Comparison of ENCODE assay signal across 13 cellular contexts in the genomic region with DNA sequence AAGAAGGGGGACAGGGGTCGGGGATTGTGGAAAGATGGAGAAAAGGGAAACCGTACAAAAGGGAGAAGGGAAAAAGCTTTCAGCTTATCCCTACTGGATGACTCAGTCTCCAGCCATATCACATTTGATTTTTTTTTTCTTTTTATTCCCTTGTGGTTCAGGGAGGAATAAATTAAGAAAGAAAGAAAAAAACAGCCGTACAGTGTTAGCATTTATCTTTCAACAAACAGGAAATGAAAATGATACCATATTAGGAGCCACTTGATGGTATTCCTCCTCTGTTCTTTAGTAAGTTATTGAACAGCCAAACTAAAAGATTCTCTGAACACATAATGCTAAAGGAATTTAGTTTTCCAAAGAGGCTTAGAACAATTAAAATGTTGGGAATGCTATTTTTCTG.
DNase-seq lines count a peak whose midpoint lies in the region; ATAC-seq and TF ChIP-seq lines count a peak whose summit lies in the region.
"Had no signal": no experiment of that assay in that cellular context is flagged by ENCODE, and none has a peak within 500 bp of the region (broad histone marks: within the 10 kb centered on the region; RNA-seq: fewer than 3 reads in every experiment).

No MANE protein-coding gene starts in this region.

- CTCF ChIA-PET in SK-N-SH (lab: Yijun Ruan, JAX) = interaction anchor here (2.3 kb wide), 1 partner anchor 18 kb away, joined by 6 read pairs; no protein-coding TSS in a partner anchor
- CTCF ChIA-PET in HEK293T (lab: Yijun Ruan, JAX) = no interaction called here

- DNase-seq in DND-41 = no peak
- DNase-seq in SK-N-SH = no peak
- peak; percentile 23 for DNase-seq in glomerular visceral epithelial cell (ENCODE audit: extremely low spot score)
- no peak for DNase-seq in pons (ENCODE audit: low spot score)
- DNase-seq in HEK293T (ENCODE audit: extremely low spot score) = no peak
- no peak for DNase-seq in NCI-H1092 treated with DMSO at 0.1 percent for 48 hours (lab: John Stamatoyannopoulos, UW)
- DNase-seq: effector memory CD8-positive, alpha-beta T cell; GF-D8; NCI-H526 treated with DMSO at 0.1 percent for 48 hours; stimulated activated CD4-positive, alpha-beta T cell treated with anti-CD3 and anti-CD28 coated beads, Interleukin-2, amount 100 ng/mL, for 48 hours had no signal

- H3K27ac ChIP-seq in DND-41 (ENCODE audit: low read length) = peak overlapping the region; percentile 87
- H3K27ac ChIP-seq in SK-N-SH (ENCODE audit: low read depth in 2 of 2, low read length in 1 of 2) = peak overlapping the region; percentile 55 to 85; a peak in 3 of 4 replicates
- H3K27ac ChIP-seq: KMS-11 had no signal

- H4K20me1 ChIP-seq in DND-41 (ENCODE audit: insufficient read depth, low read length) (no peaks in the 10 kb centered on the region), SK-N-SH (ENCODE audit: insufficient read depth) (no peaks in the 10 kb centered on the region)

- 26% methylated on average over 3 of the region's 3 CpGs for WGBS in SK-N-SH (ENCODE audit: low lambda C conversion rate)

- peaks cover 78% of the 10 kb centered on the region for H3F3A ChIP-seq in SK-N-SH (replicated peaks; ENCODE audit: insufficient read depth)

- peaks cover 44% of the 10 kb centered on the region for H3K4me1 ChIP-seq in DND-41 (ENCODE audit: insufficient read depth, low read length)
- peaks cover 0 to 39% of the 10 kb centered on the region in 2 experiments; a peak in 3 of 4 replicates for H3K4me1 ChIP-seq in SK-N-SH (ENCODE audit: control insufficient read depth in 1 of 2, insufficient read depth in 2 of 2, low read depth in 1 of 2, low read length in 1 of 2)
- H3K4me1 ChIP-seq in skeletal muscle satellite cell (ENCODE audit: control insufficient read depth, insufficient read depth, low read length) = peaks cover 61% of the 10 kb centered on the region

- H3K4me2 ChIP-seq in DND-41 (ENCODE audit: insufficient read depth, low read length) (no peak overlapping the region), SK-N-SH (peak overlapping the region; percentile 12; the same call in 1 of the 2 replicates), skeletal muscle satellite cell (ENCODE audit: low read length) (peak overlapping the region; percentile 31)
- H3K4me2 ChIP-seq: KMS-11 had no signal

- no peaks in the 10 kb centered on the region for H3K27me3 ChIP-seq in DND-41 (ENCODE audit: insufficient read depth, low read length, poor library complexity)
- no peaks in the 10 kb centered on the region for H3K27me3 ChIP-seq in SK-N-SH (ENCODE audit: insufficient read depth)
- H3K27me3 ChIP-seq in skeletal muscle satellite cell (ENCODE audit: control insufficient read depth, insufficient read depth, low read length) = no peaks in the 10 kb centered on the region

- POLR2A ChIA-PET in SK-N-SH (lab: Yijun Ruan, JAX) = no interaction called here
- POLR2A ChIA-PET in HEK293T (lab: Yijun Ruan, JAX) = no interaction called here

- H2AFZ ChIP-seq in DND-41 (ENCODE audit: low read depth, low read length) (no peak overlapping the region), SK-N-SH (ENCODE audit: low read depth) (no peak overlapping the region)

- H3K36me3 ChIP-seq in DND-41 (ENCODE audit: insufficient read depth, low read length) (peaks cover 75% of the 10 kb centered on the region), SK-N-SH (replicated peaks in 1 of 2; ENCODE audit: control insufficient read depth in 1 of 2, insufficient read depth in 2 of 2, low read length in 1 of 2) (peaks cover 29 to 53% of the 10 kb centered on the region in 2 experiments), skeletal muscle satellite cell (ENCODE audit: insufficient read depth, low read length) (peaks cover 54% of the 10 kb centered on the region)

- H3K9me2 ChIP-seq in SK-N-SH = no peaks in the 10 kb centered on the region

- H3K79me2 ChIP-seq in DND-41 (ENCODE audit: insufficient read depth, low read length) (0 out of 2 replicates have a peak, but pooled peaks cover 3% of the 10 kb centered on the region), SK-N-SH (ENCODE audit: insufficient read depth) (peaks cover 91% of the 10 kb centered on the region)

- TF ChIP-seq RAD21 in SK-N-SH (IDR thresholded peaks at IDR 0.05; ENCODE audit: low read length) = no peak

- H3K9ac ChIP-seq in DND-41 (ENCODE audit: low read depth, low read length) = no peak overlapping the region
- peak overlapping the region; percentile 16; the same call in 1 of the 2 replicates for H3K9ac ChIP-seq in SK-N-SH
- H3K9ac ChIP-seq in skeletal muscle satellite cell (ENCODE audit: low read depth, low read length) = peak overlapping the region; percentile 58
- H3K9ac ChIP-seq: KMS-11 had no signal

- TF ChIP-seq EP300 in SK-N-SH (IDR thresholded peaks at IDR 0.05; ENCODE audit: borderline replicate concordance in 1 of 2, low read depth in 1 of 2, low read length in 1 of 2) = peak in 1 of 2 experiments; percentile 19; a peak in 1 of 4 replicates

- no peak for ATAC-seq in DND-41 (ENCODE audit: insufficient read depth, low read depth)
- ATAC-seq in HG03442 (IDR thresholded peaks at IDR 0.05; ENCODE audit: unreplicated experiment) = no peak
- ATAC-seq: effector memory CD8-positive, alpha-beta T cell had no signal

- H3K4me3 ChIP-seq in DND-41 (ENCODE audit: low read depth in 1 of 2, low read length in 2 of 2) (no peak overlapping the region), SK-N-SH (ENCODE audit: low read depth in 2 of 2, low read length in 1 of 2) (peak overlapping the region in 1 of 2 experiments; percentile 0; a peak in 1 of 4 replicates), skeletal muscle satellite cell (ENCODE audit: low read length) (no peak overlapping the region)

- TF ChIP-seq CTCF in DND-41 (IDR thresholded peaks at IDR 0.05; ENCODE audit: borderline replicate concordance, extremely low read depth, low read length, poor library complexity, severe bottlenecking) (no peak), SK-N-SH (IDR thresholded peaks at IDR 0.05) (no peak)

- H3K9me3 ChIP-seq in DND-41 (ENCODE audit: insufficient read depth, low read length, severe bottlenecking) (no peaks in the 10 kb centered on the region), SK-N-SH (no peaks in the 10 kb centered on the region), skeletal muscle satellite cell (replicated peaks; ENCODE audit: low read length) (no peaks in the 10 kb centered on the region)

TF ChIP-seq in SK-N-SH, 30 proteins besides CTCF, POLR2A, EP300 and RAD21:
- TF ChIP-seq RCOR1 (IDR thresholded peaks at IDR 0.05; ENCODE audit: low read length) = no peak
- TF ChIP-seq TCF12 (IDR thresholded peaks at IDR 0.05) = 0 out of 2 replicates have a peak, but pooled peaks have one; percentile 15
- TF ChIP-seq TEAD4 (IDR thresholded peaks at IDR 0.05; ENCODE audit: borderline replicate concordance, insufficient read depth) = no peak
- TF ChIP-seq FOSL2 (IDR thresholded peaks at IDR 0.05; ENCODE audit: borderline replicate concordance, low read depth) = peak; percentile 62; the same call in 1 of the 2 replicates
- TF ChIP-seq, protein P1, sequence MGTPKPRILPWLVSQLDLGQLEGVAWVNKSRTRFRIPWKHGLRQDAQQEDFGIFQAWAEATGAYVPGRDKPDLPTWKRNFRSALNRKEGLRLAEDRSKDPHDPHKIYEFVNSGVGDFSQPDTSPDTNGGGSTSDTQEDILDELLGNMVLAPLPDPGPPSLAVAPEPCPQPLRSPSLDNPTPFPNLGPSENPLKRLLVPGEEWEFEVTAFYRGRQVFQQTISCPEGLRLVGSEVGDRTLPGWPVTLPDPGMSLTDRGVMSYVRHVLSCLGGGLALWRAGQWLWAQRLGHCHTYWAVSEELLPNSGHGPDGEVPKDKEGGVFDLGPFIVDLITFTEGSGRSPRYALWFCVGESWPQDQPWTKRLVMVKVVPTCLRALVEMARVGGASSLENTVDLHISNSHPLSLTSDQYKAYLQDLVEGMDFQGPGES (IDR thresholded peaks at IDR 0.05; ENCODE audit: low read depth, low read length) = no peak
TF ChIP-seq in SK-N-SH: peak in this region for 2.

TF ChIP-seq in HEK293T, 16 proteins besides CTCF, POLR2A, EP300 and RAD21:
- TF ChIP-seq HDGF (IDR thresholded peaks at IDR 0.05; ENCODE audit: borderline replicate concordance) (no peak), ELF4 (IDR thresholded peaks at IDR 0.05) (no peak), CTBP1 (IDR thresholded peaks at IDR 0.05; ENCODE audit: borderline replicate concordance) (no peak), SP1 (IDR thresholded peaks at IDR 0.05) (no peak), SUZ12 (IDR thresholded peaks at IDR 0.05) (no peak), TARDBP (IDR thresholded peaks at IDR 0.05) (no peak), BHLHE40 (IDR thresholded peaks at IDR 0.05; ENCODE audit: borderline replicate concordance) (no peak), ARNT (IDR thresholded peaks at IDR 0.05) (no peak), NFRKB (IDR thresholded peaks at IDR 0.05) (no peak), FOXK2 (IDR thresholded peaks at IDR 0.05) (no peak), FOXA1 (IDR thresholded peaks at IDR 0.05) (no peak), LEF1 (IDR thresholded peaks at IDR 0.05; ENCODE audit: borderline replicate concordance) (no peak), FOXM1 (IDR thresholded peaks at IDR 0.05; ENCODE audit: borderline replicate concordance) (no peak), L3MBTL2 (conservative IDR thresholded peaks at IDR 0.05) (no peak), ZNF384 (IDR thresholded peaks at IDR 0.05) (no peak)
- TF ChIP-seq, protein P2, sequence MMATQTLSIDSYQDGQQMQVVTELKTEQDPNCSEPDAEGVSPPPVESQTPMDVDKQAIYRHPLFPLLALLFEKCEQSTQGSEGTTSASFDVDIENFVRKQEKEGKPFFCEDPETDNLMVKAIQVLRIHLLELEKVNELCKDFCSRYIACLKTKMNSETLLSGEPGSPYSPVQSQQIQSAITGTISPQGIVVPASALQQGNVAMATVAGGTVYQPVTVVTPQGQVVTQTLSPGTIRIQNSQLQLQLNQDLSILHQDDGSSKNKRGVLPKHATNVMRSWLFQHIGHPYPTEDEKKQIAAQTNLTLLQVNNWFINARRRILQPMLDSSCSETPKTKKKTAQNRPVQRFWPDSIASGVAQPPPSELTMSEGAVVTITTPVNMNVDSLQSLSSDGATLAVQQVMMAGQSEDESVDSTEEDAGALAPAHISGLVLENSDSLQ (IDR thresholded peaks at IDR 0.05) = no peak
